ENCODE assay signal across 20 cellular contexts in genomic region chr17:22277595-22277994, GRCh38.
"Had no signal": no experiment of that assay in that cellular context is flagged by ENCODE, and none has a peak within 500 bp of the region (broad histone marks: within the 10 kb centered on the region; RNA-seq: fewer than 3 reads in every experiment).

No MANE protein-coding gene starts in this region.

- H3K27me3 Mint-ChIP-seq: effector memory CD8-positive, alpha-beta T cell; natural killer cell treated with Interleukin-12 subunit alpha and Interleukin-12 subunit beta and Interleukin-15 and Interleukin-18, amount 100 ng/mL, for 72 hours; progenitor cell of endocrine pancreas had no signal

- DNase-seq: cortex of kidney; effector memory CD8-positive, alpha-beta T cell; erythroblast; esophagus squamous epithelium; foreskin melanocyte; glutamatergic neuron; heart right ventricle; hippocampal formation; left ventricle myocardium superior; lower lobe of right lung; stimulated activated CD4-positive, alpha-beta T cell treated with anti-CD3 and anti-CD28 coated beads, Interleukin-2, amount 100 ng/mL, for 24 hours; stimulated activated CD4-positive, alpha-beta T cell treated with anti-CD3 and anti-CD28 coated beads, Interleukin-4, amount 100 ng/mL, for 24 hours; stimulated activated naive CD4-positive, alpha-beta T cell treated with Interleukin-2 at 50 U/mL for 16 hours; substantia nigra; testis had no signal

- H3K27ac Mint-ChIP-seq: effector memory CD8-positive, alpha-beta T cell; natural killer cell treated with Interleukin-12 subunit alpha and Interleukin-12 subunit beta and Interleukin-15 and Interleukin-18, amount 100 ng/mL, for 72 hours; progenitor cell of endocrine pancreas; stimulated activated effector memory CD8-positive, alpha-beta T cell treated with anti-CD3 and anti-CD28 coated beads, Interleukin-12 subunit alpha, Interleukin-12 subunit beta, amount 100 ng/mL, for 72 hours had no signal

- H3K4me3 Mint-ChIP-seq: effector memory CD8-positive, alpha-beta T cell; natural killer cell treated with Interleukin-12 subunit alpha and Interleukin-12 subunit beta and Interleukin-15 and Interleukin-18, amount 100 ng/mL, for 72 hours; neural crest cell; stimulated activated effector memory CD8-positive, alpha-beta T cell treated with anti-CD3 and anti-CD28 coated beads, Interleukin-12 subunit alpha, Interleukin-12 subunit beta, amount 100 ng/mL, for 72 hours had no signal

- H3K4me1 Mint-ChIP-seq: neural crest cell; stimulated activated effector memory CD8-positive, alpha-beta T cell treated with anti-CD3 and anti-CD28 coated beads, Interleukin-12 subunit alpha, Interleukin-12 subunit beta, amount 100 ng/mL, for 72 hours had no signal

- ATAC-seq: effector memory CD8-positive, alpha-beta T cell; left ventricle myocardium superior; pancreas had no signal

- H3K36me3 Mint-ChIP-seq: stimulated activated effector memory CD8-positive, alpha-beta T cell treated with anti-CD3 and anti-CD28 coated beads, Interleukin-12 subunit alpha, Interleukin-12 subunit beta, amount 100 ng/mL, for 72 hours had no signal
